In genomic region chr2:10835052-10835970, GRCh38 we compare ENCODE assay signal across 1 cellular context.
TF ChIP-seq lines count a peak whose summit lies in the region.

No MANE protein-coding gene starts in this region.

TF ChIP-seq in HepG2, 621 proteins besides CTCF, POLR2A, EP300 and RAD21 (continued from another document and continues in another):
- TF ChIP-seq ZBTB34 (CRISPR knock-in tag; IDR thresholded peaks at IDR 0.05) = no peak
- no peak for TF ChIP-seq ZNF253 (CRISPR knock-in tag; IDR thresholded peaks at IDR 0.05; ENCODE audit: borderline replicate concordance)
- TF ChIP-seq NR2C2 (CRISPR knock-in tag; IDR thresholded peaks at IDR 0.05; ENCODE audit: borderline replicate concordance) = no peak; the same call in 1 of the 2 replicates
- TF ChIP-seq KLF13 (CRISPR knock-in tag; IDR thresholded peaks at IDR 0.05) = 0 out of 2 replicates have a peak, but pooled peaks have one; percentile 58
- peak; percentile 82; the same call in 1 of the 2 replicates for TF ChIP-seq ZNF350 (CRISPR knock-in tag; IDR thresholded peaks at IDR 0.05; ENCODE audit: borderline replicate concordance, low read depth)
- peak; percentile 22; the same call in 1 of the 2 replicates for TF ChIP-seq ZNF839 (CRISPR knock-in tag; IDR thresholded peaks at IDR 0.05; ENCODE audit: borderline replicate concordance)
- TF ChIP-seq ZNF274 (CRISPR knock-in tag; IDR thresholded peaks at IDR 0.05) = peak; percentile 75; the same call in 1 of the 2 replicates
- peak; percentile 78; the same call in 1 of the 2 replicates for TF ChIP-seq ZNF501 (CRISPR knock-in tag; IDR thresholded peaks at IDR 0.05)
- TF ChIP-seq MLLT10 (CRISPR knock-in tag; IDR thresholded peaks at IDR 0.05) = no peak
- TF ChIP-seq SIX4 (CRISPR knock-in tag; IDR thresholded peaks at IDR 0.05) = no peak
- 0 out of 2 replicates have a peak, but pooled peaks have one; percentile 25 for TF ChIP-seq PHF8 (CRISPR knock-in tag; IDR thresholded peaks at IDR 0.05)
- no peak for TF ChIP-seq FOXJ3 (CRISPR knock-in tag; IDR thresholded peaks at IDR 0.05; ENCODE audit: borderline replicate concordance)
- 0 out of 2 replicates have a peak, but pooled peaks have one; percentile 31 for TF ChIP-seq SP4 (CRISPR knock-in tag; IDR thresholded peaks at IDR 0.05)
- peak; percentile 30; the same call in 1 of the 2 replicates for TF ChIP-seq FOXK1 (CRISPR knock-in tag; IDR thresholded peaks at IDR 0.05; ENCODE audit: borderline replicate concordance, low read depth)
- TF ChIP-seq ZNF136 (CRISPR knock-in tag; IDR thresholded peaks at IDR 0.05; ENCODE audit: low read depth) = no peak
- 0 out of 2 replicates have a peak, but pooled peaks have one; percentile 45 for TF ChIP-seq ZNF230 (CRISPR knock-in tag; IDR thresholded peaks at IDR 0.05)
- peak; percentile 90 for TF ChIP-seq KDM2A (CRISPR knock-in tag; IDR thresholded peaks at IDR 0.05; ENCODE audit: borderline replicate concordance, low read depth)
- no peak for TF ChIP-seq ZNF850 (CRISPR knock-in tag; conservative IDR thresholded peaks at IDR 0.05)
- TF ChIP-seq ZNF547 (CRISPR knock-in tag; IDR thresholded peaks at IDR 0.05) = peak; percentile 72; the same call in 1 of the 2 replicates
- TF ChIP-seq ZNF609 (CRISPR knock-in tag; IDR thresholded peaks at IDR 0.05; ENCODE audit: borderline replicate concordance) = no peak
- no peak for TF ChIP-seq NR2F2 (IDR thresholded peaks at IDR 0.05; ENCODE audit: borderline replicate concordance, low read depth)
- TF ChIP-seq ZNF557 (CRISPR knock-in tag; IDR thresholded peaks at IDR 0.05) = no peak
- 0 out of 2 replicates have a peak, but pooled peaks have one; percentile 28 for TF ChIP-seq RXRB (CRISPR knock-in tag; IDR thresholded peaks at IDR 0.05; ENCODE audit: borderline replicate concordance)
- TF ChIP-seq PPARG (CRISPR knock-in tag; conservative IDR thresholded peaks at IDR 0.05) = no peak
- no peak for TF ChIP-seq ZNF615 (CRISPR knock-in tag; IDR thresholded peaks at IDR 0.05; ENCODE audit: borderline replicate concordance)
- TF ChIP-seq ZNF367 (CRISPR knock-in tag; IDR thresholded peaks at IDR 0.05; ENCODE audit: borderline replicate concordance) = no peak
- peak; percentile 49; the same call in 1 of the 2 replicates for TF ChIP-seq ZBTB25 (CRISPR knock-in tag; IDR thresholded peaks at IDR 0.05)
- no peak for TF ChIP-seq ATM (IDR thresholded peaks at IDR 0.05; ENCODE audit: borderline replicate concordance)
- no peak for TF ChIP-seq CCDC6 (CRISPR knock-in tag; IDR thresholded peaks at IDR 0.05)
- no peak for TF ChIP-seq SALL2 (CRISPR knock-in tag; IDR thresholded peaks at IDR 0.05)
- no peak for TF ChIP-seq ATAD3A (CRISPR knock-in tag; IDR thresholded peaks at IDR 0.05)
- peak; percentile 39 to 75; a peak in 3 of 4 replicates for TF ChIP-seq HMGXB4 (CRISPR knock-in tag; IDR thresholded peaks at IDR 0.05; ENCODE audit: borderline replicate concordance in 1 of 2, low read depth in 1 of 2)
- TF ChIP-seq GTF2F1 (IDR thresholded peaks at IDR 0.05; ENCODE audit: low read length) = no peak
- TF ChIP-seq XBP1 (CRISPR knock-in tag; IDR thresholded peaks at IDR 0.05) = no peak
- TF ChIP-seq TIGD3 (CRISPR knock-in tag; IDR thresholded peaks at IDR 0.05; ENCODE audit: borderline replicate concordance) = 0 out of 2 replicates have a peak, but pooled peaks have one; percentile 30
- no peak for TF ChIP-seq KIAA2018 (CRISPR knock-in tag; IDR thresholded peaks at IDR 0.05; ENCODE audit: borderline replicate concordance)
- TF ChIP-seq SMAD3 (CRISPR knock-in tag; IDR thresholded peaks at IDR 0.05) = no peak
- TF ChIP-seq RAD51 (IDR thresholded peaks at IDR 0.05; ENCODE audit: borderline replicate concordance) = no peak
- TF ChIP-seq ZNF580 (CRISPR knock-in tag; IDR thresholded peaks at IDR 0.05; ENCODE audit: borderline replicate concordance, low read depth) = peak; percentile 41; the same call in 1 of the 2 replicates
- peak; percentile 70 for TF ChIP-seq GABPB1 (CRISPR knock-in tag; IDR thresholded peaks at IDR 0.05)
- no peak for TF ChIP-seq TOE1 (CRISPR knock-in tag; IDR thresholded peaks at IDR 0.05)
- TF ChIP-seq ZNF205 (CRISPR knock-in tag; IDR thresholded peaks at IDR 0.05) = no peak
- TF ChIP-seq SOX6 (IDR thresholded peaks at IDR 0.05) = no peak
- peak; percentile 33 for TF ChIP-seq SOX6 (CRISPR knock-in tag; IDR thresholded peaks at IDR 0.05)
- TF ChIP-seq JDP2 (CRISPR knock-in tag; IDR thresholded peaks at IDR 0.05; ENCODE audit: borderline replicate concordance) = no peak
- no peak for TF ChIP-seq HNF4A (CRISPR knock-in tag; IDR thresholded peaks at IDR 0.05)
- no peak for TF ChIP-seq ZNF33A (CRISPR knock-in tag; IDR thresholded peaks at IDR 0.05; ENCODE audit: borderline replicate concordance)
